ENCODE assay signal across 23 cellular contexts in the genomic region with DNA sequence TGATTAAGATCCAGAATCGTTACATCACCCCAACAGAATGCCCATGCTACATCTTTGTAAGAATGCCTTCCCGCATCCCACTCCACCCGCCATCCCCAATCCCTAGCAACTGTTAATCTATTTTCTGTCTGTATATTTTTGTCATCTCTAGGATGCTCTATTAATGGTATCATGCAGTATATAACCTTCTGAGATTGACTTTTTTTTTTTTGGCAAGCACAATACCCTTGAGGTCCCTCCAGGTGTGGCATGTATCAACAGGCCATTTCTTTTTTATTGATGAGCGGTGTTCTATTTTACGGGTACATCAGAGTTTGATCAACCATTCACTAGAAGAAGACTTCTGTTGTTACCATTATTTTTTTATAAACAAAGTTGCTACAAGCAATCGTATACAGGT. TPM values are rescaled to one million over a fixed set of nuclear protein-coding genes. Genes with fewer than 3 reads are reported as not detected.
DNase-seq lines count a peak whose midpoint lies in the region; ATAC-seq and TF ChIP-seq lines count a peak whose summit lies in the region.
"Had no signal": no experiment of that assay in that cellular context is flagged by ENCODE, and none has a peak within 500 bp of the region (broad histone marks: within the 10 kb centered on the region; RNA-seq: fewer than 3 reads in every experiment).

No MANE protein-coding gene starts in this region.

- H3K27ac ChIP-seq in caudate nucleus (ENCODE audit: low read depth, low read length) (peak overlapping the region; percentile 64), neural cell (ENCODE audit: low read length) (peak overlapping the region; percentile 96), parathyroid adenoma (peak overlapping the region; percentile 97)
- H3K27ac ChIP-seq: BLaER1 had no signal

- TF ChIP-seq EP300 in neural cell (conservative IDR thresholded peaks at IDR 0.05; ENCODE audit: poor library complexity, severe bottlenecking) = no peak

- H3K4me2 ChIP-seq in neural cell (ENCODE audit: low read length) (no peak overlapping the region), parathyroid adenoma (ENCODE audit: low read length) (no peak overlapping the region)
- H3K4me2 ChIP-seq: BLaER1 had no signal

- DNase-seq in caudate nucleus (lab: John Stamatoyannopoulos, UW) (peak in 1 of 61 donors; percentile 9), amniotic stem cell (lab: John Stamatoyannopoulos, UW) (no peak), middle frontal gyrus (ENCODE audit: extremely low spot score, low spot score) (no peak), NCI-H1694 (lab: John Stamatoyannopoulos, UW) (no peak)
- DNase-seq: 8988T; ACHN; BE2C; C1 segment of cervical spinal cord; CD4-positive, alpha-beta memory T cell; CD4-positive, CD25-positive, alpha-beta regulatory T cell; CD8-positive, alpha-beta memory T cell; COR-L47; DMS 273 treated with DMSO at 0.1 percent for 48 hours; DMS153; DMS53; DMS79; DND-41; GF-D8 had no signal

- ATAC-seq in activated T-helper 17 cell treated with anti-CD3 and anti-CD28 coated beads, Interleukin-2, amount 50 U/mL, for 72 hours (replicated peaks) = no peak

- no peak overlapping the region for H3K27ac Mint-ChIP-seq in activated T-helper 17 cell treated with anti-CD3 and anti-CD28 coated beads, Interleukin-2, amount 50 U/mL, for 72 hours
- H3K27ac Mint-ChIP-seq: CD8-positive, alpha-beta memory T cell had no signal

- no peaks in the 10 kb centered on the region for H3K79me2 ChIP-seq in neural cell (replicated peaks; ENCODE audit: insufficient read depth, low read length)
- no peaks in the 10 kb centered on the region for H3K79me2 ChIP-seq in parathyroid adenoma

- peaks cover 12% of the 10 kb centered on the region for H3K4me1 ChIP-seq in parathyroid adenoma

- no peaks in the 10 kb centered on the region for H3K27me3 ChIP-seq in neural cell (ENCODE audit: insufficient read depth, low read depth, low read length)
- H3K27me3 ChIP-seq in parathyroid adenoma (ENCODE audit: control insufficient read depth, insufficient read depth, low read length) = no peaks in the 10 kb centered on the region
- H3K27me3 ChIP-seq: BE2C, BLaER1 had no signal

- TF ChIP-seq CTCF in neural cell (IDR thresholded peaks at IDR 0.05; ENCODE audit: poor library complexity, severe bottlenecking) (no peak), parathyroid adenoma (IDR thresholded peaks at IDR 0.05) (no peak)

- no peak for TF ChIP-seq RAD21 in neural cell (conservative IDR thresholded peaks at IDR 0.05)

- H3K4me1 Mint-ChIP-seq in activated T-helper 17 cell treated with anti-CD3 and anti-CD28 coated beads, Interleukin-2, amount 50 U/mL, for 72 hours = no peaks in the 10 kb centered on the region

- H3K9me2 ChIP-seq in neural cell (ENCODE audit: insufficient read depth, low read length) = no peaks in the 10 kb centered on the region

- H3K9ac ChIP-seq in neural cell (ENCODE audit: low read length) = no peak overlapping the region
- H3K9ac ChIP-seq in parathyroid adenoma = no peak overlapping the region
- H3K9ac ChIP-seq: BLaER1 had no signal

- no peak overlapping the region for H3K4me3 ChIP-seq in neural cell (ENCODE audit: low read length)
- H3K4me3 ChIP-seq in parathyroid adenoma (ENCODE audit: low read depth, low read length) = no peak overlapping the region
- H3K4me3 ChIP-seq: BLaER1 had no signal

- H3F3A ChIP-seq in neural cell (ENCODE audit: insufficient read depth, low read length, poor library complexity, severe bottlenecking) = peaks cover 3% of the 10 kb centered on the region

- H3K9me3 Mint-ChIP-seq in activated T-helper 17 cell treated with anti-CD3 and anti-CD28 coated beads, Interleukin-2, amount 50 U/mL, for 72 hours = no peaks in the 10 kb centered on the region
- H3K9me3 Mint-ChIP-seq: CD4-positive, alpha-beta memory T cell; CD8-positive, alpha-beta memory T cell had no signal

- H3K36me3 ChIP-seq in neural cell (ENCODE audit: insufficient read depth, low read length) = no peaks in the 10 kb centered on the region
- H3K36me3 ChIP-seq in parathyroid adenoma (ENCODE audit: control insufficient read depth, insufficient read depth, low read length) = no peaks in the 10 kb centered on the region
- H3K36me3 ChIP-seq: BE2C, BLaER1 had no signal

- peaks cover 11% of the 10 kb centered on the region for H3K27me3 Mint-ChIP-seq in activated T-helper 17 cell treated with anti-CD3 and anti-CD28 coated beads, Interleukin-2, amount 50 U/mL, for 72 hours
- H3K27me3 Mint-ChIP-seq: CD4-positive, CD25-positive, alpha-beta regulatory T cell had no signal

- H3K9me3 ChIP-seq in neural cell (ENCODE audit: low read length) (no peaks in the 10 kb centered on the region), parathyroid adenoma (ENCODE audit: control insufficient read depth, low read length) (no peaks in the 10 kb centered on the region)
- H3K9me3 ChIP-seq: BE2C had no signal

- H2AFZ ChIP-seq in neural cell (ENCODE audit: low read depth, low read length) = no peak overlapping the region
- no peak overlapping the region for H2AFZ ChIP-seq in parathyroid adenoma

- no peaks in the 10 kb centered on the region for H4K20me1 ChIP-seq in neural cell (ENCODE audit: insufficient read depth)
- H4K20me1 ChIP-seq: BLaER1 had no signal

- H3K36me3 Mint-ChIP-seq in activated T-helper 17 cell treated with anti-CD3 and anti-CD28 coated beads, Interleukin-2, amount 50 U/mL, for 72 hours (ENCODE audit: low read depth) = no peaks in the 10 kb centered on the region
- H3K36me3 Mint-ChIP-seq: CD14-positive monocyte; CD4-positive, alpha-beta memory T cell; CD4-positive, CD25-positive, alpha-beta regulatory T cell; CD8-positive, alpha-beta memory T cell had no signal

- no peak overlapping the region for H3K4me3 Mint-ChIP-seq in activated T-helper 17 cell treated with anti-CD3 and anti-CD28 coated beads, Interleukin-2, amount 50 U/mL, for 72 hours
- H3K4me3 Mint-ChIP-seq: CD14-positive monocyte; CD4-positive, alpha-beta memory T cell; CD4-positive, CD25-positive, alpha-beta regulatory T cell; CD8-positive, alpha-beta memory T cell had no signal

TF ChIP-seq in neural cell, 6 proteins besides CTCF, POLR2A, EP300 and RAD21:
- no peak for TF ChIP-seq EZH2 (IDR thresholded peaks at IDR 0.05; ENCODE audit: borderline replicate concordance, insufficient read depth, low read length, poor library complexity, severe bottlenecking)
- TF ChIP-seq, protein P1, sequence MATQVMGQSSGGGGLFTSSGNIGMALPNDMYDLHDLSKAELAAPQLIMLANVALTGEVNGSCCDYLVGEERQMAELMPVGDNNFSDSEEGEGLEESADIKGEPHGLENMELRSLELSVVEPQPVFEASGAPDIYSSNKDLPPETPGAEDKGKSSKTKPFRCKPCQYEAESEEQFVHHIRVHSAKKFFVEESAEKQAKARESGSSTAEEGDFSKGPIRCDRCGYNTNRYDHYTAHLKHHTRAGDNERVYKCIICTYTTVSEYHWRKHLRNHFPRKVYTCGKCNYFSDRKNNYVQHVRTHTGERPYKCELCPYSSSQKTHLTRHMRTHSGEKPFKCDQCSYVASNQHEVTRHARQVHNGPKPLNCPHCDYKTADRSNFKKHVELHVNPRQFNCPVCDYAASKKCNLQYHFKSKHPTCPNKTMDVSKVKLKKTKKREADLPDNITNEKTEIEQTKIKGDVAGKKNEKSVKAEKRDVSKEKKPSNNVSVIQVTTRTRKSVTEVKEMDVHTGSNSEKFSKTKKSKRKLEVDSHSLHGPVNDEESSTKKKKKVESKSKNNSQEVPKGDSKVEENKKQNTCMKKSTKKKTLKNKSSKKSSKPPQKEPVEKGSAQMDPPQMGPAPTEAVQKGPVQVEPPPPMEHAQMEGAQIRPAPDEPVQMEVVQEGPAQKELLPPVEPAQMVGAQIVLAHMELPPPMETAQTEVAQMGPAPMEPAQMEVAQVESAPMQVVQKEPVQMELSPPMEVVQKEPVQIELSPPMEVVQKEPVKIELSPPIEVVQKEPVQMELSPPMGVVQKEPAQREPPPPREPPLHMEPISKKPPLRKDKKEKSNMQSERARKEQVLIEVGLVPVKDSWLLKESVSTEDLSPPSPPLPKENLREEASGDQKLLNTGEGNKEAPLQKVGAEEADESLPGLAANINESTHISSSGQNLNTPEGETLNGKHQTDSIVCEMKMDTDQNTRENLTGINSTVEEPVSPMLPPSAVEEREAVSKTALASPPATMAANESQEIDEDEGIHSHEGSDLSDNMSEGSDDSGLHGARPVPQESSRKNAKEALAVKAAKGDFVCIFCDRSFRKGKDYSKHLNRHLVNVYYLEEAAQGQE (IDR thresholded peaks at IDR 0.05; ENCODE audit: borderline replicate concordance) = no peak

RNA-seq across cellular contexts. Expression of gene SCN3B, which starts 30.2 kb away (rescaled TPM):
- 42.1 and 46.3 TPM in 2 replicates for polyA plus RNA-seq in neural cell
- polyA minus RNA-seq in neural cell = 90.1 and 114 TPM in 2 replicates
- under 1 TPM; 0.13 to 0.35 TPM for total RNA-seq in activated T-helper 17 cell treated with anti-CD3 and anti-CD28 coated beads, Interleukin-2, amount 50 U/mL, for 72 hours
- total RNA-seq: CD4-positive, alpha-beta memory T cell; CD4-positive, CD25-positive, alpha-beta regulatory T cell; CD8-positive, alpha-beta memory T cell had no signal
- polyA plus RNA-seq: CD14-positive monocyte had no signal

RNA-seq across cellular contexts. Expression of gene ZNF202, which starts 56.9 kb away (rescaled TPM):
- polyA plus RNA-seq in neural cell = 24.6 and 30.4 TPM in 2 replicates
- 21.9 and 27.9 TPM in 2 replicates for polyA minus RNA-seq in neural cell
- 10 to 100 TPM in 1 of 2 donors, 1 to 10 TPM in 1; 6.0 to 18.3 TPM for total RNA-seq in activated T-helper 17 cell treated with anti-CD3 and anti-CD28 coated beads, Interleukin-2, amount 50 U/mL, for 72 hours
